Comparison of ENCODE assay signal across 25 cellular contexts in the genomic region with DNA sequence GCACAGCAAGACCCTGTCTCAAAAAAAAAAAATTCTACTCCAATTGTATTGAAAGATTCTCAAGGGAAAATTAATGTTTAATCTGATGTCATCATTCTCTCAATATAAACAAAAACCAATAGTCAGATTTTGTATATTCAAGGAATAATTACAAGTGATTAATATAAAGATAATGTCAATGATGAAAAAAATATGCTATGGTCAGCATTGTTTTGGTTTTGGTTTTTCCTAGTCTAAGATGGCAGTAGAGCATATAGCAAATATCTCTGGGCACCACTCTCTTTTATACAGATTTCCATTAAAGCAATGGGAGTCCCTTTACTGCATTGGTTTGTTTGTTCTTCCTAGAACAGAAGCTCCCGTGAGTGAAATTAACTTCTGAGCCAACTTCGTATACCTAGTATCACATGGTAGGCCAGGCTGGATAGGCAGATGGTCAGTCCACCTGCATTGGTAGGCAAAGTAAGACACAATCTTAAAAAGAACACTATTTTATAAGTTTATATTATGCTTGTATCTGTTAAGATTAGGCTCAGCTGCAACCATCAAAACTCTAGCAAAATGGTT.
DNase-seq lines count a peak whose midpoint lies in the region; ATAC-seq and TF ChIP-seq lines count a peak whose summit lies in the region.
"Had no signal": no experiment of that assay in that cellular context is flagged by ENCODE, and none has a peak within 500 bp of the region (broad histone marks: within the 10 kb centered on the region; RNA-seq: fewer than 3 reads in every experiment).

No MANE protein-coding gene starts in this region.

- DNase-seq in natural killer cell (no peak), memory B cell (ENCODE audit: low spot score in 2 of 2) (no peak)
- DNase-seq in natural killer cell treated with Interleukin-12 subunit alpha and Interleukin-12 subunit beta and Interleukin-15 and Interleukin-18, amount 100 ng/mL, for 72 hours (ENCODE audit: low spot score), result no peak
- DNase-seq: activated naive CD4-positive, alpha-beta T cell; activated naive CD8-positive, alpha-beta T cell treated with anti-CD3 and anti-CD28 coated beads, Interleukin-2, amount 50 U/mL, for 24 hours; activated T-cell treated with anti-CD3 and anti-CD28 coated beads, Interleukin-2, amount 50 U/mL, for 1 hour; caudate nucleus; DND-41; effector memory CD4-positive, alpha-beta T cell; erythroblast; glutamatergic neuron; GOT3; NCI-H1092; NCI-H187 treated with DMSO at 0.1 percent for 48 hours; NCI-H2227 treated with DMSO at 0.1 percent for 48 hours; NCI-H526; SHP77; stimulated activated CD4-positive, alpha-beta T cell treated with anti-CD3 and anti-CD28 coated beads, Interleukin-4, amount 100 ng/mL, for 24 hours had no signal

- intact Hi-C loops in natural killer cell (cut with micrococcal nuclease), result no loop called here

- H3K9me3 Mint-ChIP-seq in natural killer cell (peaks cover 4% of the 10 kb centered on the region in 2 donors), IgD-negative memory B cell (no peaks in the 10 kb centered on the region), memory B cell (peaks cover 3% of the 10 kb centered on the region)
- H3K9me3 Mint-ChIP-seq in natural killer cell treated with Interleukin-12 subunit alpha and Interleukin-12 subunit beta and Interleukin-15 and Interleukin-18, amount 100 ng/mL, for 72 hours, result peaks cover 9% of the 10 kb centered on the region
- H3K9me3 Mint-ChIP-seq: T-helper 2 cell treated with Interferon-gamma antibody and Interleukin-4, amounts not matched to agents 5 μg/mL and 100 μg/mL, for 36 hours; type B pancreatic cell had no signal

- TF ChIP-seq CTCF in natural killer cell (IDR thresholded peaks at IDR 0.05), result no peak

- H3K27me3 Mint-ChIP-seq in natural killer cell (ENCODE audit: low read depth in 2 of 2) (no peaks in the 10 kb centered on the region), IgD-negative memory B cell (no peaks in the 10 kb centered on the region), memory B cell (no peaks in the 10 kb centered on the region)
- no peaks in the 10 kb centered on the region for H3K27me3 Mint-ChIP-seq in natural killer cell treated with Interleukin-12 subunit alpha and Interleukin-12 subunit beta and Interleukin-15 and Interleukin-18, amount 100 ng/mL, for 72 hours
- H3K27me3 Mint-ChIP-seq: activated naive CD8-positive, alpha-beta T cell treated with anti-CD3 and anti-CD28 coated beads, Interleukin-2, amount 50 U/mL, for 24 hours; type B pancreatic cell had no signal

- H3K27ac Mint-ChIP-seq in natural killer cell, result peak overlapping the region; percentile 53 to 77
- H3K27ac Mint-ChIP-seq in natural killer cell treated with Interleukin-12 subunit alpha and Interleukin-12 subunit beta and Interleukin-15 and Interleukin-18, amount 100 ng/mL, for 72 hours, result no peak overlapping the region
- H3K27ac Mint-ChIP-seq in IgD-negative memory B cell, result peak overlapping the region; percentile 78 to 94 (median 82)
- H3K27ac Mint-ChIP-seq in memory B cell, result peak overlapping the region; percentile 69
- H3K27ac Mint-ChIP-seq: activated naive CD8-positive, alpha-beta T cell treated with anti-CD3 and anti-CD28 coated beads, Interleukin-2, amount 50 U/mL, for 24 hours; T-helper 2 cell treated with Interferon-gamma antibody and Interleukin-4, amounts not matched to agents 5 μg/mL and 100 μg/mL, for 36 hours; type B pancreatic cell had no signal

- H3K36me3 Mint-ChIP-seq in natural killer cell (peaks cover 7% of the 10 kb centered on the region), IgD-negative memory B cell (no peaks in the 10 kb centered on the region), memory B cell (peaks cover 3% of the 10 kb centered on the region)
- peaks cover 4% of the 10 kb centered on the region for H3K36me3 Mint-ChIP-seq in natural killer cell treated with Interleukin-12 subunit alpha and Interleukin-12 subunit beta and Interleukin-15 and Interleukin-18, amount 100 ng/mL, for 72 hours

- ATAC-seq in natural killer cell, result no peak
- no peak for ATAC-seq in natural killer cell treated with Interleukin-12 subunit alpha and Interleukin-12 subunit beta and Interleukin-15 and Interleukin-18, amount 100 ng/mL, for 72 hours
- no peak for ATAC-seq in memory B cell (ENCODE audit: low read depth)
- ATAC-seq in HG02763 (IDR thresholded peaks at IDR 0.05; ENCODE audit: unreplicated experiment), result no peak
- ATAC-seq in GM18498 (IDR thresholded peaks at IDR 0.05; ENCODE audit: unreplicated experiment), result no peak
- no peak for ATAC-seq in GM19035 (IDR thresholded peaks at IDR 0.05; ENCODE audit: unreplicated experiment)
- ATAC-seq: sciatic nerve had no signal

- no peak overlapping the region for H3K4me3 Mint-ChIP-seq in natural killer cell
- H3K4me3 Mint-ChIP-seq in natural killer cell treated with Interleukin-12 subunit alpha and Interleukin-12 subunit beta and Interleukin-15 and Interleukin-18, amount 100 ng/mL, for 72 hours, result no peak overlapping the region
- H3K4me3 Mint-ChIP-seq in IgD-negative memory B cell, result peak overlapping the region in 1 of 4 donors; percentile 13
- H3K4me3 Mint-ChIP-seq in memory B cell, result no peak overlapping the region
- H3K4me3 Mint-ChIP-seq: activated naive CD8-positive, alpha-beta T cell treated with anti-CD3 and anti-CD28 coated beads, Interleukin-2, amount 50 U/mL, for 24 hours; T-helper 2 cell treated with Interferon-gamma antibody and Interleukin-4, amounts not matched to agents 5 μg/mL and 100 μg/mL, for 36 hours; type B pancreatic cell had no signal

- peaks cover 37 to 41% of the 10 kb centered on the region in 2 donors for H3K4me1 Mint-ChIP-seq in natural killer cell
- peaks cover 25 to 37% of the 10 kb centered on the region in 2 donors for H3K4me1 Mint-ChIP-seq in natural killer cell treated with Interleukin-12 subunit alpha and Interleukin-12 subunit beta and Interleukin-15 and Interleukin-18, amount 100 ng/mL, for 72 hours (ENCODE audit: low read depth in 2 of 2)
- H3K4me1 Mint-ChIP-seq in IgD-negative memory B cell, result peaks cover 29 to 55% (median 47%) of the 10 kb centered on the region in 3 donors
- H3K4me1 Mint-ChIP-seq in memory B cell, result peaks cover 41% of the 10 kb centered on the region

Comparison
In these comparisons a context has a peak if more than half of its experiments do, and no peak if none do; other contexts are left out.
1. H3K27ac Mint-ChIP-seq: peak in natural killer cell (2 of 2), IgD-negative memory B cell (3 of 3) and memory B cell (single experiment); none in natural killer cell treated with Interleukin-12 subunit alpha and Interleukin-12 subunit beta and Interleukin-15 and Interleukin-18, amount 100 ng/mL, for 72 hours (0 of 2).